8 cellular contexts compared by ENCODE assay signal in genomic region chr17:58331815-58332719, GRCh38. TPM values are rescaled to one million over a fixed set of nuclear protein-coding genes. Genes with fewer than 3 reads are reported as not detected.
DNase-seq lines count a peak whose midpoint lies in the region; ATAC-seq and TF ChIP-seq lines count a peak whose summit lies in the region.

No MANE protein-coding gene starts in this region.

- H3K27ac ChIP-seq in liver (ENCODE audit: low read depth in 1 of 2, low read length in 2 of 2): peak overlapping the region; percentile 81 to 86

- peaks cover 0 to 3% (median 0%) of the 10 kb centered on the region in 4 donors for H3K4me1 ChIP-seq in liver (ENCODE audit: control insufficient read depth in 4 of 4, insufficient read depth in 4 of 4, low read length in 3 of 4)

- H3K9me3 ChIP-seq in liver (ENCODE audit: control insufficient read depth in 4 of 4, low read length in 3 of 4): no peaks in the 10 kb centered on the region

- peaks cover 100% of the 10 kb centered on the region for H3K36me3 Mint-ChIP-seq in activated T-helper 17 cell treated with anti-CD3 and anti-CD28 coated beads, Interleukin-2, amount 50 U/mL, for 72 hours (ENCODE audit: low read depth)

- peaks cover 27% of the 10 kb centered on the region for H3K4me1 Mint-ChIP-seq in activated T-helper 17 cell treated with anti-CD3 and anti-CD28 coated beads, Interleukin-2, amount 50 U/mL, for 72 hours

- no peaks in the 10 kb centered on the region for H3K27me3 Mint-ChIP-seq in activated T-helper 17 cell treated with anti-CD3 and anti-CD28 coated beads, Interleukin-2, amount 50 U/mL, for 72 hours

- H3K27ac Mint-ChIP-seq in activated T-helper 17 cell treated with anti-CD3 and anti-CD28 coated beads, Interleukin-2, amount 50 U/mL, for 72 hours: peak overlapping the region; percentile 100

- H3K9me3 Mint-ChIP-seq in activated T-helper 17 cell treated with anti-CD3 and anti-CD28 coated beads, Interleukin-2, amount 50 U/mL, for 72 hours: no peaks in the 10 kb centered on the region

- peak overlapping the region; percentile 98 for H3K4me3 Mint-ChIP-seq in activated T-helper 17 cell treated with anti-CD3 and anti-CD28 coated beads, Interleukin-2, amount 50 U/mL, for 72 hours

- H3K9ac ChIP-seq in liver (ENCODE audit: low read depth in 1 of 2, low read length in 2 of 2): peak overlapping the region; percentile 53 to 75

- peak overlapping the region; percentile 33 to 64 (median 44) for H3K4me3 ChIP-seq in liver (ENCODE audit: low read depth in 1 of 3, low read length in 3 of 3)

- no peaks in the 10 kb centered on the region for H3K27me3 ChIP-seq in liver (ENCODE audit: control insufficient read depth in 4 of 4, insufficient read depth in 4 of 4, low read length in 3 of 4)

- H3K36me3 ChIP-seq in liver (ENCODE audit: control insufficient read depth in 4 of 4, insufficient read depth in 3 of 4, low read depth in 1 of 4, low read length in 3 of 4): no peaks in the 10 kb centered on the region

- ATAC-seq in GM19023 (IDR thresholded peaks at IDR 0.05; ENCODE audit: unreplicated experiment) (peak; percentile 22), omental fat pad (ENCODE audit: low FRiP score) (no peak)
- peak; percentile 13 for ATAC-seq in activated T-helper 17 cell treated with anti-CD3 and anti-CD28 coated beads, Interleukin-2, amount 50 U/mL, for 72 hours (replicated peaks)

- TF ChIP-seq RAD21 in liver (IDR thresholded peaks at IDR 0.05): no peak

- DNase-seq in NOMO-1 treated with dmso at 0.1 percent for 144 hours (lab: John Stamatoyannopoulos, UW; ENCODE audit: unreplicated experiment) (peak; percentile 78), omental fat pad (ENCODE audit: low spot score) (no peak), NCI-H345 treated with DMSO at 0.1 percent for 48 hours (lab: John Stamatoyannopoulos, UW; ENCODE audit: unreplicated experiment) (no peak), kidney glomerular epithelial cell (lab: John Stamatoyannopoulos, UW) (no peak)
- DNase-seq in stimulated activated CD8-positive, alpha-beta memory T cell treated with anti-CD3 and anti-CD28 coated beads, Interleukin-15, amount 100 ng/mL, for 48 hours (ENCODE audit: low read depth in 2 of 2): peak; percentile 89 to 92

- WGBS in liver: 73% methylated on average over 29 of the region's 29 CpGs

- no peak for TF ChIP-seq CTCF in liver (IDR thresholded peaks at IDR 0.05; ENCODE audit: low read depth, low read length, missing input control)
- no peak for TF ChIP-seq CTCF in omental fat pad (IDR thresholded peaks at IDR 0.05)

TF ChIP-seq in liver, 16 proteins besides CTCF, POLR2A, EP300 and RAD21:
- TF ChIP-seq TAF1 (conservative IDR thresholded peaks at IDR 0.05) (peak; percentile 75), RXRA (IDR thresholded peaks at IDR 0.05) (no peak), FOXA1 (IDR thresholded peaks at IDR 0.05) (no peak), YY1 (IDR thresholded peaks at IDR 0.05) (no peak)
- TF ChIP-seq, protein P1, sequence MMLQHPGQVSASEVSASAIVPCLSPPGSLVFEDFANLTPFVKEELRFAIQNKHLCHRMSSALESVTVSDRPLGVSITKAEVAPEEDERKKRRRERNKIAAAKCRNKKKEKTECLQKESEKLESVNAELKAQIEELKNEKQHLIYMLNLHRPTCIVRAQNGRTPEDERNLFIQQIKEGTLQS (IDR thresholded peaks at IDR 0.05): no peak
- TF ChIP-seq, protein P2, sequence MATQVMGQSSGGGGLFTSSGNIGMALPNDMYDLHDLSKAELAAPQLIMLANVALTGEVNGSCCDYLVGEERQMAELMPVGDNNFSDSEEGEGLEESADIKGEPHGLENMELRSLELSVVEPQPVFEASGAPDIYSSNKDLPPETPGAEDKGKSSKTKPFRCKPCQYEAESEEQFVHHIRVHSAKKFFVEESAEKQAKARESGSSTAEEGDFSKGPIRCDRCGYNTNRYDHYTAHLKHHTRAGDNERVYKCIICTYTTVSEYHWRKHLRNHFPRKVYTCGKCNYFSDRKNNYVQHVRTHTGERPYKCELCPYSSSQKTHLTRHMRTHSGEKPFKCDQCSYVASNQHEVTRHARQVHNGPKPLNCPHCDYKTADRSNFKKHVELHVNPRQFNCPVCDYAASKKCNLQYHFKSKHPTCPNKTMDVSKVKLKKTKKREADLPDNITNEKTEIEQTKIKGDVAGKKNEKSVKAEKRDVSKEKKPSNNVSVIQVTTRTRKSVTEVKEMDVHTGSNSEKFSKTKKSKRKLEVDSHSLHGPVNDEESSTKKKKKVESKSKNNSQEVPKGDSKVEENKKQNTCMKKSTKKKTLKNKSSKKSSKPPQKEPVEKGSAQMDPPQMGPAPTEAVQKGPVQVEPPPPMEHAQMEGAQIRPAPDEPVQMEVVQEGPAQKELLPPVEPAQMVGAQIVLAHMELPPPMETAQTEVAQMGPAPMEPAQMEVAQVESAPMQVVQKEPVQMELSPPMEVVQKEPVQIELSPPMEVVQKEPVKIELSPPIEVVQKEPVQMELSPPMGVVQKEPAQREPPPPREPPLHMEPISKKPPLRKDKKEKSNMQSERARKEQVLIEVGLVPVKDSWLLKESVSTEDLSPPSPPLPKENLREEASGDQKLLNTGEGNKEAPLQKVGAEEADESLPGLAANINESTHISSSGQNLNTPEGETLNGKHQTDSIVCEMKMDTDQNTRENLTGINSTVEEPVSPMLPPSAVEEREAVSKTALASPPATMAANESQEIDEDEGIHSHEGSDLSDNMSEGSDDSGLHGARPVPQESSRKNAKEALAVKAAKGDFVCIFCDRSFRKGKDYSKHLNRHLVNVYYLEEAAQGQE (IDR thresholded peaks at IDR 0.05): peak; percentile 17
- TF ChIP-seq, protein P3, sequence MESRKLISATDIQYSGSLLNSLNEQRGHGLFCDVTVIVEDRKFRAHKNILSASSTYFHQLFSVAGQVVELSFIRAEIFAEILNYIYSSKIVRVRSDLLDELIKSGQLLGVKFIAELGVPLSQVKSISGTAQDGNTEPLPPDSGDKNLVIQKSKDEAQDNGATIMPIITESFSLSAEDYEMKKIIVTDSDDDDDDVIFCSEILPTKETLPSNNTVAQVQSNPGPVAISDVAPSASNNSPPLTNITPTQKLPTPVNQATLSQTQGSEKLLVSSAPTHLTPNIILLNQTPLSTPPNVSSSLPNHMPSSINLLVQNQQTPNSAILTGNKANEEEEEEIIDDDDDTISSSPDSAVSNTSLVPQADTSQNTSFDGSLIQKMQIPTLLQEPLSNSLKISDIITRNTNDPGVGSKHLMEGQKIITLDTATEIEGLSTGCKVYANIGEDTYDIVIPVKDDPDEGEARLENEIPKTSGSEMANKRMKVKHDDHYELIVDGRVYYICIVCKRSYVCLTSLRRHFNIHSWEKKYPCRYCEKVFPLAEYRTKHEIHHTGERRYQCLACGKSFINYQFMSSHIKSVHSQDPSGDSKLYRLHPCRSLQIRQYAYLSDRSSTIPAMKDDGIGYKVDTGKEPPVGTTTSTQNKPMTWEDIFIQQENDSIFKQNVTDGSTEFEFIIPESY (IDR thresholded peaks at IDR 0.05): no peak

RNA-seq across cellular contexts. Expression of gene TSPOAP1, which starts 3.5 kb away (rescaled TPM):
- total RNA-seq in activated T-helper 17 cell treated with anti-CD3 and anti-CD28 coated beads, Interleukin-2, amount 50 U/mL, for 72 hours: 100 to 1,000 TPM in 1 of 2 donors, 10 to 100 TPM in 1; 97.2 to 107 TPM
- total RNA-seq in liver (1 to 10 TPM; 2.0 to 4.6 TPM), omental fat pad (10 to 100 TPM in 1 of 4 donors, 1 to 10 TPM in 3; 1.9 to 13.6 (median 5.4) TPM)
- 1 to 10 TPM; 1.5 to 3.1 TPM for polyA plus RNA-seq in liver

RNA-seq across cellular contexts. Expression of gene SUPT4H1, which starts 19.9 kb away (rescaled TPM):
- total RNA-seq in activated T-helper 17 cell treated with anti-CD3 and anti-CD28 coated beads, Interleukin-2, amount 50 U/mL, for 72 hours: 100 to 1,000 TPM; 117 to 147 TPM
- total RNA-seq in liver: 10 to 100 TPM; 23.3 to 48.1 TPM
- polyA plus RNA-seq in liver: 10 to 100 TPM; 32.8 to 59.1 TPM
- total RNA-seq in omental fat pad: 10 to 100 TPM; 42.1 to 49.2 (median 47.3) TPM

RNA-seq across cellular contexts. Expression of gene MPO, which starts 51.3 kb away (rescaled TPM):
- total RNA-seq in activated T-helper 17 cell treated with anti-CD3 and anti-CD28 coated beads, Interleukin-2, amount 50 U/mL, for 72 hours: 1 to 10 TPM; 1.2 to 2.0 TPM
- total RNA-seq in liver (100 to 1,000 TPM in 1 of 2 donors, under 1 TPM in 1; 0.17 to 221 TPM), omental fat pad (under 1 TPM in 2 of 4 donors, not detected in 2; 0.19 to 0.84 TPM)
- polyA plus RNA-seq in liver: under 1 TPM; 0.14 to 0.87 TPM

Comparison
In these comparisons a context has a peak if more than half of its experiments do, and no peak if none do; other contexts are left out.
1. DNase-seq: peak in NOMO-1 treated with dmso at 0.1 percent for 144 hours (single experiment) and stimulated activated CD8-positive, alpha-beta memory T cell treated with anti-CD3 and anti-CD28 coated beads, Interleukin-15, amount 100 ng/mL, for 48 hours (2 of 2); none in omental fat pad (single experiment), NCI-H345 treated with DMSO at 0.1 percent for 48 hours (single experiment) and kidney glomerular epithelial cell (single experiment).
2. RNA of gene TSPOAP1, which starts 3.5 kb away (total RNA-seq): 97.2 to 107 TPM in activated T-helper 17 cell treated with anti-CD3 and anti-CD28 coated beads, Interleukin-2, amount 50 U/mL, for 72 hours; 1.9 to 13.6 TPM in omental fat pad and 2.0 to 4.6 TPM in liver; every median in the first group is over 4 times any median in the second.